In genomic region chr19:21312807-21313206, GRCh38 we compare ENCODE assay signal across 1 cellular context.
TF ChIP-seq lines count a peak whose summit lies in the region.

No MANE protein-coding gene starts in this region.

TF ChIP-seq in HepG2, 621 proteins besides CTCF, POLR2A, EP300 and RAD21:
- TF ChIP-seq, protein P1, sequence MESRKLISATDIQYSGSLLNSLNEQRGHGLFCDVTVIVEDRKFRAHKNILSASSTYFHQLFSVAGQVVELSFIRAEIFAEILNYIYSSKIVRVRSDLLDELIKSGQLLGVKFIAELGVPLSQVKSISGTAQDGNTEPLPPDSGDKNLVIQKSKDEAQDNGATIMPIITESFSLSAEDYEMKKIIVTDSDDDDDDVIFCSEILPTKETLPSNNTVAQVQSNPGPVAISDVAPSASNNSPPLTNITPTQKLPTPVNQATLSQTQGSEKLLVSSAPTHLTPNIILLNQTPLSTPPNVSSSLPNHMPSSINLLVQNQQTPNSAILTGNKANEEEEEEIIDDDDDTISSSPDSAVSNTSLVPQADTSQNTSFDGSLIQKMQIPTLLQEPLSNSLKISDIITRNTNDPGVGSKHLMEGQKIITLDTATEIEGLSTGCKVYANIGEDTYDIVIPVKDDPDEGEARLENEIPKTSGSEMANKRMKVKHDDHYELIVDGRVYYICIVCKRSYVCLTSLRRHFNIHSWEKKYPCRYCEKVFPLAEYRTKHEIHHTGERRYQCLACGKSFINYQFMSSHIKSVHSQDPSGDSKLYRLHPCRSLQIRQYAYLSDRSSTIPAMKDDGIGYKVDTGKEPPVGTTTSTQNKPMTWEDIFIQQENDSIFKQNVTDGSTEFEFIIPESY (CRISPR knock-in tag; IDR thresholded peaks at IDR 0.05): peak; percentile 54; the same call in 1 of the 2 replicates
